In the genomic region with DNA sequence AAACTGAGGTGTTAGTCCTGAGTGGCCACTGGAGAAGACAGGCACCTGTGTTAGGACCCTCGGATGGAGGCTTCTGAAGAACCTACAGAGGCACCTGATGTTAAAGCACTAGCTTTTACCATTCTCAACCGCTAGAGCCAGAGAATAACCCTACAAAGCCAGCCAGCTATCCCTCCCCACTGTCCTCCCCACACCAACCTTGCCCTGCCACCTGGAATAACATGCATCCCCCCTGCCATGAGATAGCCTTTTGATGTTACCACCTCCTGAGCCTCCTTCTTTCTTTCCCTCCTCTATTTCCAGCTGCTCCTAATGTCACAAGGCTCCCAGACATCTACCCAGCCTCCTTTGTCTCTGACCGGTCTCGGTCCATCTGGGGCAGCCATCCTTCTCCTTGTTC, we compare ENCODE assay signal across 1 cellular context.
TF ChIP-seq lines count a peak whose summit lies in the region.

No MANE protein-coding gene starts in this region.

TF ChIP-seq in H1, 55 proteins besides CTCF, POLR2A, EP300 and RAD21:
- no peak for TF ChIP-seq SRF (IDR thresholded peaks at IDR 0.05; ENCODE audit: low read depth, low read length)
- TF ChIP-seq, protein P1, sequence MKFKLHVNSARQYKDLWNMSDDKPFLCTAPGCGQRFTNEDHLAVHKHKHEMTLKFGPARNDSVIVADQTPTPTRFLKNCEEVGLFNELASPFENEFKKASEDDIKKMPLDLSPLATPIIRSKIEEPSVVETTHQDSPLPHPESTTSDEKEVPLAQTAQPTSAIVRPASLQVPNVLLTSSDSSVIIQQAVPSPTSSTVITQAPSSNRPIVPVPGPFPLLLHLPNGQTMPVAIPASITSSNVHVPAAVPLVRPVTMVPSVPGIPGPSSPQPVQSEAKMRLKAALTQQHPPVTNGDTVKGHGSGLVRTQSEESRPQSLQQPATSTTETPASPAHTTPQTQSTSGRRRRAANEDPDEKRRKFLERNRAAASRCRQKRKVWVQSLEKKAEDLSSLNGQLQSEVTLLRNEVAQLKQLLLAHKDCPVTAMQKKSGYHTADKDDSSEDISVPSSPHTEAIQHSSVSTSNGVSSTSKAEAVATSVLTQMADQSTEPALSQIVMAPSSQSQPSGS (IDR thresholded peaks at IDR 0.05; ENCODE audit: low read length), result no peak
- peak; percentile 62; the same call in 1 of the 2 replicates for TF ChIP-seq TCF12 (IDR thresholded peaks at IDR 0.05; ENCODE audit: low read depth, low read length)
- TF ChIP-seq, protein P2, sequence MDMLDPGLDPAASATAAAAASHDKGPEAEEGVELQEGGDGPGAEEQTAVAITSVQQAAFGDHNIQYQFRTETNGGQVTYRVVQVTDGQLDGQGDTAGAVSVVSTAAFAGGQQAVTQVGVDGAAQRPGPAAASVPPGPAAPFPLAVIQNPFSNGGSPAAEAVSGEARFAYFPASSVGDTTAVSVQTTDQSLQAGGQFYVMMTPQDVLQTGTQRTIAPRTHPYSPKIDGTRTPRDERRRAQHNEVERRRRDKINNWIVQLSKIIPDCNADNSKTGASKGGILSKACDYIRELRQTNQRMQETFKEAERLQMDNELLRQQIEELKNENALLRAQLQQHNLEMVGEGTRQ (IDR thresholded peaks at IDR 0.05; ENCODE audit: low read length), result no peak
